Comparison of ENCODE assay signal across 24 cellular contexts in the genomic region with DNA sequence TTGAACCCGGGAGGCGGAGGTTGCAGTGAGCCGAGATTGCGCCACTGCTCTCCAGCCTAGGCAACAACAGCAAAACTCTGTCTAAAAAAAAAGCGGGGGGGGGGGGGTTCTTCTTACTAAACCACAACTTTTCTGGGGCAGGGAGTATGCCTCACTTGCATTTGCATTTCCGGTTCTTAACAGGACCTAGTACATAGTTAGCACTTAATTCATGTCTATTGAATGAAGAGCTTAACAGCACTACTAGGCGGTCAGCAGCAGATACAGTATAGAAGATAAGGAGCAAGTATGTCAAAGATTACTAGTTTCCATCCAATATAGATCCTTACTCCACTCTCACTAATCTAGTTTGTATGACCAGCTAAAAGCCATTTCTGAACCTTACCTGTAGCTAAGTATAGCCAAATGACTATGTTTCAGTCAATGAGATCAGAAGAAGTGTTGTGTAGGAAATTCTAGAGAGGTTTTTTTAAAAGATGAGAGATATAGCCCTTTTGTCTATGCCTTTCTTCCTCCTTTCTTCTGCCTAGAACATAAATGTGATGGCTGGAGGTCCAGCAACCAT. TPM values are rescaled to one million over a fixed set of nuclear protein-coding genes. Genes with fewer than 3 reads are reported as not detected.
DNase-seq lines count a peak whose midpoint lies in the region; ATAC-seq, FAIRE-seq and TF ChIP-seq lines count a peak whose summit lies in the region.
"Had no signal": no experiment of that assay in that cellular context is flagged by ENCODE, and none has a peak within 500 bp of the region (broad histone marks: within the 10 kb centered on the region; RNA-seq: fewer than 3 reads in every experiment).

No MANE protein-coding gene starts in this region.

- H4K20me1 ChIP-seq in K562 (replicated peaks; ENCODE audit: control insufficient read depth, insufficient read depth, low read length) = no peaks in the 10 kb centered on the region

- ATAC-seq in K562 = peak; percentile 52
- ATAC-seq in stimulated activated memory B cell treated with anti-CD40 and anti-IgM and Interleukin-4, amounts not matched to agents 10 μg/mL and 1 μg/mL and 100 μg/mL, for 72 hours = no peak
- no peak for ATAC-seq in GM19463 (IDR thresholded peaks at IDR 0.05; ENCODE audit: unreplicated experiment)
- ATAC-seq: Panc1 had no signal

- H3K9me3 ChIP-seq in K562 (replicated peaks; ENCODE audit: control insufficient read depth, insufficient read depth, low read depth, low read length) = no peaks in the 10 kb centered on the region
- H3K9me3 ChIP-seq: SJSA1 had no signal

- H3K4me3 Mint-ChIP-seq in stimulated activated memory B cell treated with anti-CD40 and anti-IgM and Interleukin-4, amounts not matched to agents 10 μg/mL and 1 μg/mL and 100 μg/mL, for 72 hours = no peak overlapping the region
- H3K4me3 Mint-ChIP-seq: type B pancreatic cell had no signal

- TF ChIP-seq CTCF in K562 (IDR thresholded peaks at IDR 0.05 in 2 of 3, conservative IDR thresholded peaks at IDR 0.05 in 1 of 3; ENCODE audit: insufficient read depth in 2 of 3, low read depth in 1 of 3, low read length in 3 of 3) = no peak

- no peak for TF ChIP-seq RAD21 in K562 (CRISPR knock-in tag; conservative IDR thresholded peaks at IDR 0.05 in 1 of 2, IDR thresholded peaks at IDR 0.05 in 1 of 2)

- H3K9me3 Mint-ChIP-seq in stimulated activated memory B cell treated with anti-CD40 and anti-IgM and Interleukin-4, amounts not matched to agents 10 μg/mL and 1 μg/mL and 100 μg/mL, for 72 hours = no peaks in the 10 kb centered on the region
- H3K9me3 Mint-ChIP-seq: type B pancreatic cell had no signal

- BruUV-seq in K562 (replicated peaks; lab: Mats Ljungman, UMichigan) = no TSS peak

- 5% methylated on average over 2 of the region's 7 CpGs for WGBS in K562 (ENCODE audit: insufficient coverage, low coverage, missing lambda C conversion rate)

- H3K27me3 ChIP-seq in K562 (ENCODE audit: control insufficient read depth in 2 of 2, insufficient read depth in 2 of 2, low read length in 2 of 2) = no peaks in the 10 kb centered on the region
- H3K27me3 ChIP-seq: SJSA1 had no signal

- peak overlapping the region; percentile 19 for H3K27ac Mint-ChIP-seq in stimulated activated memory B cell treated with anti-CD40 and anti-IgM and Interleukin-4, amounts not matched to agents 10 μg/mL and 1 μg/mL and 100 μg/mL, for 72 hours
- H3K27ac Mint-ChIP-seq: type B pancreatic cell had no signal

- no peak for FAIRE-seq in K562 (lab: Jason Lieb, UNC)

- H3K36me3 ChIP-seq in K562 (ENCODE audit: control insufficient read depth, insufficient read depth, low read length) = peaks cover 37% of the 10 kb centered on the region

- H3K9ac ChIP-seq in K562 (ENCODE audit: insufficient read depth in 1 of 2, low read depth in 2 of 2, low read length in 2 of 2) = no peak overlapping the region; a peak in 1 of 4 replicates

- TF ChIP-seq POLR2A in K562 (conservative IDR thresholded peaks at IDR 0.05) = no peak

- H3K4me1 Mint-ChIP-seq in stimulated activated memory B cell treated with anti-CD40 and anti-IgM and Interleukin-4, amounts not matched to agents 10 μg/mL and 1 μg/mL and 100 μg/mL, for 72 hours = peaks cover 37% of the 10 kb centered on the region

- H3K27ac ChIP-seq in K562 (ENCODE audit: extremely low read depth, low read depth, low read length) = peak overlapping the region; percentile 50; the same call in 2 of the 3 replicates
- H3K27ac ChIP-seq: HL-60, SJSA1 had no signal

- peak overlapping the region; percentile 3; the same call in 1 of the 2 replicates for H3K4me2 ChIP-seq in K562 (ENCODE audit: insufficient read depth, low read length)

- in situ Hi-C loops in K562 (cut with MboI) = no loop called here

- H3K79me2 ChIP-seq in K562 (ENCODE audit: control insufficient read depth, insufficient read depth, low read length) = peaks cover 85% of the 10 kb centered on the region

- H2AFZ ChIP-seq in K562 (ENCODE audit: low read depth, low read length) = no peak overlapping the region

- H3K9me1 ChIP-seq in K562 (ENCODE audit: control insufficient read depth, insufficient read depth, low read length) = no peaks in the 10 kb centered on the region

- CTCF ChIA-PET in K562 (lab: Yijun Ruan, JAX; ENCODE audit: low intra/inter-chr PET ratio) = no interaction called here

- DNase-seq in SKM-1 treated with dmso at 0.1 percent for 144 hours (lab: John Stamatoyannopoulos, UW; ENCODE audit: unreplicated experiment) = peak; percentile 51
- DNase-seq in SKM-1 (lab: John Stamatoyannopoulos, UW; ENCODE audit: unreplicated experiment) = no peak
- peak; percentile 51 for DNase-seq in NOMO-1 treated with DMSO at 0.1 percent for 48 hours (lab: John Stamatoyannopoulos, UW; ENCODE audit: unreplicated experiment)
- DNase-seq in K562 (ENCODE audit: extremely low read depth in 1 of 4, low spot score in 3 of 4) = peak in 1 of 4 experiments; percentile 20
- no peak for DNase-seq in activated naive CD4-positive, alpha-beta T cell treated with Interleukin-2 at 50 U/mL for 16 hours
- DNase-seq in NCI-H345 treated with DMSO at 0.1 percent for 48 hours (lab: John Stamatoyannopoulos, UW; ENCODE audit: unreplicated experiment) = no peak
- DNase-seq: 8988T; activated CD4-positive, alpha-beta T cell treated with anti-CD3 and anti-CD28 coated beads, Interleukin-2, amount 50 U/mL, for 48 hours; activated CD8-positive, alpha-beta memory T cell treated with anti-CD3 and anti-CD28 coated beads, Interleukin-2, amount 50 U/mL, for 4 hours; GF-D8; HCEC 1CT; head of caudate nucleus; kidney glomerular epithelial cell; NCI-H1105 treated with DMSO at 0.1 percent for 48 hours; NCI-H2081; NCI-H345; NCI-H774 had no signal

- POLR2A ChIA-PET in K562 (lab: Yijun Ruan, JAX) = interaction anchor here (0.8 to 1.0 kb wide), 2 partner anchors 8 to 16 kb away, joined by 3 to 4 read pairs; no protein-coding TSS in a partner anchor

- no peak overlapping the region for H3K4me3 ChIP-seq in K562
- H3K4me3 ChIP-seq: SJSA1, skin epidermis had no signal

- intact Hi-C loops in K562 (cut with micrococcal nuclease) = no loop called here

- peaks cover 14 to 36% of the 10 kb centered on the region in 2 experiments for H3K4me1 ChIP-seq in K562 (replicated peaks in 1 of 2; ENCODE audit: control insufficient read depth in 2 of 2, insufficient read depth in 2 of 2, low read length in 2 of 2)
- H3K4me1 ChIP-seq: SJSA1 had no signal

- TF ChIP-seq EP300 in K562 (IDR thresholded peaks at IDR 0.05; ENCODE audit: low read length) = no peak

- peaks cover 10% of the 10 kb centered on the region for H3K36me3 Mint-ChIP-seq in stimulated activated memory B cell treated with anti-CD40 and anti-IgM and Interleukin-4, amounts not matched to agents 10 μg/mL and 1 μg/mL and 100 μg/mL, for 72 hours

- no peaks in the 10 kb centered on the region for H3K27me3 Mint-ChIP-seq in stimulated activated memory B cell treated with anti-CD40 and anti-IgM and Interleukin-4, amounts not matched to agents 10 μg/mL and 1 μg/mL and 100 μg/mL, for 72 hours
- H3K27me3 Mint-ChIP-seq: type B pancreatic cell had no signal

RNA-seq across cellular contexts. Expression of a gene that starts 11.4 kb away (rescaled TPM):
- total RNA-seq in K562 (2011; cell fraction: chromatin; rRNA removed; ENCODE audit: low replicate concordance) = 36.2 and 109 TPM in 2 replicates
- 18.8 and 22.1 TPM in 2 replicates for total RNA-seq in K562 (2011; cell fraction: nucleolus; rRNA removed)
- 55.3 and 96.3 TPM in 2 replicates for total RNA-seq in K562 (2011; cell fraction: nucleoplasm; rRNA removed)
- total RNA-seq in K562 (2014; rRNA removed) (5.4 TPM in 2 replicates), K562 (2014; rRNA removed; fragmentation: Illumina TruSeq; extraction: Trizol) (15.6 and 16.9 TPM in 2 replicates), K562 (2015; rRNA removed; fragmentation: Illumina TruSeq; extraction: Trizol) (11.1 and 12.8 TPM in 2 replicates), K562 (2021) (18.9 and 20.0 TPM in 2 replicates)
- polyA plus RNA-seq in K562 (2011; rRNA removed) (12.2 and 14.9 TPM in 2 replicates), K562 (2014; fragmentation: Illumina TruSeq; extraction: Trizol) (6.3 and 8.5 TPM in 2 replicates), K562 (2014; fragmentation: Nextera tagmentation; extraction: Ambion mirVana) (1 to 10 TPM; 7.5 to 9.8 TPM), K562 (2014; rRNA removed) (5.2 and 5.5 TPM in 2 replicates)
- 2.4 and 4.6 TPM in 2 replicates for polyA plus RNA-seq in K562 (2011; cell fraction: cytosol; rRNA removed)
- 12.1 and 15.4 TPM in 2 replicates for polyA plus RNA-seq in K562 (2011; cell fraction: nucleus; rRNA removed)
- 3.8 TPM in 2 replicates for polyA plus RNA-seq in K562 (2012)
- polyA minus RNA-seq in K562 (2011; rRNA and poly(A)+ RNA removed) = 33.9 and 39.3 TPM in 2 replicates
- polyA minus RNA-seq in K562 (2011; cell fraction: cytosol; rRNA and poly(A)+ RNA removed) = 8.9 and 12.0 TPM in 2 replicates
- 23.7 and 39.7 TPM in 2 replicates for polyA minus RNA-seq in K562 (2011; cell fraction: nucleus; rRNA and poly(A)+ RNA removed)

RNA-seq across cellular contexts. Expression of a gene that starts 11.8 kb away (rescaled TPM):
- 4.1 and 9.5 TPM in 2 replicates for total RNA-seq in K562 (2011; cell fraction: chromatin; rRNA removed; ENCODE audit: low replicate concordance)
- total RNA-seq in K562 (2011; cell fraction: nucleolus; rRNA removed) = 6.4 and 7.8 TPM in 2 replicates
- 11.7 and 11.8 TPM in 2 replicates for total RNA-seq in K562 (2011; cell fraction: nucleoplasm; rRNA removed)
- total RNA-seq in K562 (2014; rRNA removed) (116 and 156 TPM in 2 replicates), K562 (2014; rRNA removed; fragmentation: Illumina TruSeq; extraction: Trizol) (202 and 209 TPM in 2 replicates), K562 (2015; rRNA removed; fragmentation: Illumina TruSeq; extraction: Trizol) (138 and 152 TPM in 2 replicates), K562 (2021) (127 and 142 TPM in 2 replicates)
- polyA plus RNA-seq in K562 (2011; rRNA removed) (121 and 152 TPM in 2 replicates), K562 (2014; fragmentation: Illumina TruSeq; extraction: Trizol) (126 and 130 TPM in 2 replicates), K562 (2014; fragmentation: Nextera tagmentation; extraction: Ambion mirVana) (100 to 1,000 TPM; 679 to 786 TPM), K562 (2014; rRNA removed) (230 and 235 TPM in 2 replicates)
- 21.4 and 72.0 TPM in 2 replicates for polyA plus RNA-seq in K562 (2011; cell fraction: cytosol; rRNA removed)
- 13.2 and 33.7 TPM in 2 replicates for polyA plus RNA-seq in K562 (2011; cell fraction: nucleus; rRNA removed)
- 97.7 and 221 TPM in 2 replicates for polyA plus RNA-seq in K562 (2012)
- 53.1 and 53.6 TPM in 2 replicates for polyA minus RNA-seq in K562 (2011; rRNA and poly(A)+ RNA removed)
- polyA minus RNA-seq in K562 (2011; cell fraction: cytosol; rRNA and poly(A)+ RNA removed) = 14.2 and 17.0 TPM in 2 replicates
- 4.7 and 12.2 TPM in 2 replicates for polyA minus RNA-seq in K562 (2011; cell fraction: nucleus; rRNA and poly(A)+ RNA removed)

RNA-seq across cellular contexts. Expression of a gene that starts 55.9 kb away (rescaled TPM):
- 362 and 472 TPM in 2 replicates for total RNA-seq in K562 (2011; cell fraction: chromatin; rRNA removed; ENCODE audit: low replicate concordance)
- 167 and 172 TPM in 2 replicates for total RNA-seq in K562 (2011; cell fraction: nucleolus; rRNA removed)
- total RNA-seq in K562 (2011; cell fraction: nucleoplasm; rRNA removed) = 230 and 255 TPM in 2 replicates
- total RNA-seq in K562 (2014; rRNA removed) (46.0 and 48.6 TPM in 2 replicates), K562 (2014; rRNA removed; fragmentation: Illumina TruSeq; extraction: Trizol) (73.6 and 95.3 TPM in 2 replicates), K562 (2015; rRNA removed; fragmentation: Illumina TruSeq; extraction: Trizol) (32.9 and 39.4 TPM in 2 replicates), K562 (2021) (66.4 and 78.4 TPM in 2 replicates)
- polyA plus RNA-seq in K562 (2011; rRNA removed) (55.5 and 102 TPM in 2 replicates), K562 (2014; fragmentation: Illumina TruSeq; extraction: Trizol) (54.0 and 55.1 TPM in 2 replicates), K562 (2014; fragmentation: Nextera tagmentation; extraction: Ambion mirVana) (10 to 100 TPM; 27.5 to 30.3 TPM), K562 (2014; rRNA removed) (45.6 and 55.9 TPM in 2 replicates)
- polyA plus RNA-seq in K562 (2011; cell fraction: cytosol; rRNA removed) = 42.6 and 44.2 TPM in 2 replicates
- 65.0 and 100 TPM in 2 replicates for polyA plus RNA-seq in K562 (2011; cell fraction: nucleus; rRNA removed)
- polyA plus RNA-seq in K562 (2012) = 48.8 and 58.4 TPM in 2 replicates
- 142 and 164 TPM in 2 replicates for polyA minus RNA-seq in K562 (2011; rRNA and poly(A)+ RNA removed)
- polyA minus RNA-seq in K562 (2011; cell fraction: cytosol; rRNA and poly(A)+ RNA removed) = 41.0 and 53.7 TPM in 2 replicates
- 135 and 142 TPM in 2 replicates for polyA minus RNA-seq in K562 (2011; cell fraction: nucleus; rRNA and poly(A)+ RNA removed)

Comparison
In these comparisons a context has a peak if more than half of its experiments do, and no peak if none do; other contexts are left out.
1. DNase-seq: peak in SKM-1 treated with dmso at 0.1 percent for 144 hours (single experiment) and NOMO-1 treated with DMSO at 0.1 percent for 48 hours (single experiment); none in SKM-1 (single experiment), activated naive CD4-positive, alpha-beta T cell treated with Interleukin-2 at 50 U/mL for 16 hours (single experiment) and NCI-H345 treated with DMSO at 0.1 percent for 48 hours (single experiment).